Comparison of ENCODE assay signal across 12 cellular contexts in the genomic region with DNA sequence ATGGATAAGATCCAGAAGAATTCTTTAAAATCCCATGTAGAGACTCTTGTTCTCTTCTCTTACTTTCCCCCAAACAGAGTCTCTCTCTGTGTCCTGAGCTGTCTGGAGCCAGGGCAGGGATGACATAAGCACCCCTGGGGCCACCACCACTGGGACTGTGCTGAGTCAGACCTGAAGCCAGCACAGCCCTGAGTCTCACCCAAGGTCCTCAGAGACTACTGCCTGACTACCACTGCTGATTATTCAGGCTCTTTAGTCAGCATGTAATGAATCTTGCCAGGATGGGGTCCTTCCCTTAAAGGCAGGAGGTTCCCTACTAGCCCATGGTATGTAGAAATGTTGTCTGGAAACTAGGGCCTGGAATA.
DNase-seq lines count a peak whose midpoint lies in the region; ATAC-seq and TF ChIP-seq lines count a peak whose summit lies in the region.
"Had no signal": no experiment of that assay in that cellular context is flagged by ENCODE, and none has a peak within 500 bp of the region (broad histone marks: within the 10 kb centered on the region; RNA-seq: fewer than 3 reads in every experiment).

No MANE protein-coding gene starts in this region.

- H3K4me3 ChIP-seq in cardiac fibroblast (replicated peaks in 1 of 2; ENCODE audit: low read depth in 2 of 2, low read length in 2 of 2), result no peak overlapping the region

- ATAC-seq in GM19452 (IDR thresholded peaks at IDR 0.05; ENCODE audit: unreplicated experiment) (peak; percentile 82), HG03196 (IDR thresholded peaks at IDR 0.05; ENCODE audit: unreplicated experiment) (peak; percentile 87)
- ATAC-seq: left lobe of liver; stimulated activated naive CD8-positive, alpha-beta T cell treated with anti-CD3 and anti-CD28 coated beads, Interleukin-15, Interleukin-2, amounts not matched to agents 100 U/mL and 50 U/mL, for 24 hours had no signal

- TF ChIP-seq CTCF in cardiac fibroblast (IDR thresholded peaks at IDR 0.05; ENCODE audit: low read depth, low read length), result no peak

- DNase-seq in EH (ENCODE audit: low read depth) (peak; percentile 64), cardiac fibroblast (ENCODE audit: low read depth in 2 of 2) (peak; percentile 17 to 90), DMS79 (lab: John Stamatoyannopoulos, UW) (no peak), HuH-7 (ENCODE audit: low spot score) (no peak), NAMALWA (ENCODE audit: low spot score) (no peak)
- no peak for DNase-seq in activated naive CD4-positive, alpha-beta T cell treated with anti-CD3 and anti-CD28 coated beads, Interleukin-2, amount 50 U/mL, for 16 hours
- DNase-seq: effector memory CD4-positive, alpha-beta T cell; NCI-H226; stimulated activated naive CD8-positive, alpha-beta T cell treated with anti-CD3 and anti-CD28 coated beads, Interleukin-15, Interleukin-2, amounts not matched to agents 100 U/mL and 50 U/mL, for 24 hours had no signal

Comparison
In these comparisons a context has a peak if more than half of its experiments do, and no peak if none do; other contexts are left out.
1. DNase-seq: peak in EH (single experiment) and cardiac fibroblast (2 of 2); none in DMS79 (single experiment), HuH-7 (single experiment), activated naive CD4-positive, alpha-beta T cell treated with anti-CD3 and anti-CD28 coated beads, Interleukin-2, amount 50 U/mL, for 16 hours (single experiment) and NAMALWA (single experiment).